In genomic region chr22:21734540-21735197, GRCh38 we compare ENCODE assay signal across 8 cellular contexts. TPM values are rescaled to one million over a fixed set of nuclear protein-coding genes. Genes with fewer than 3 reads are reported as not detected.
A peak's percentile ranks its signal among the peaks of the same experiment; 100 is the strongest.
DNase-seq lines count a peak whose midpoint lies in the region; ATAC-seq lines count a peak whose summit lies in the region.

No MANE protein-coding gene starts in this region.

- peak overlapping the region; percentile 73 for H3K4me3 ChIP-seq in GM08714 (ENCODE audit: low read length)

- H3K4me1 Mint-ChIP-seq in naive thymus-derived CD8-positive, alpha-beta T cell, result peaks cover 6 to 40% (median 17%) of the 10 kb centered on the region in 4 donors

- H3K36me3 Mint-ChIP-seq in naive thymus-derived CD8-positive, alpha-beta T cell, result peaks cover 0 to 1% (median 0%) of the 10 kb centered on the region in 3 donors

- H3K27ac ChIP-seq in cingulate gyrus (ENCODE audit: low read depth, low read length), result peak overlapping the region; percentile 39

- H3K9me3 Mint-ChIP-seq in naive thymus-derived CD8-positive, alpha-beta T cell, result no peaks in the 10 kb centered on the region

- ATAC-seq in naive thymus-derived CD8-positive, alpha-beta T cell, result no peak
- no peak for ATAC-seq in GM18858 (IDR thresholded peaks at IDR 0.05; ENCODE audit: unreplicated experiment)

- no peaks in the 10 kb centered on the region for H3K27me3 Mint-ChIP-seq in naive thymus-derived CD8-positive, alpha-beta T cell

- peak overlapping the region; percentile 59 to 94 (median 86) for H3K27ac Mint-ChIP-seq in naive thymus-derived CD8-positive, alpha-beta T cell

- H3K4me3 Mint-ChIP-seq in naive thymus-derived CD8-positive, alpha-beta T cell, result peak overlapping the region; percentile 86 to 92 (median 91)

- peak; percentile 9 for DNase-seq in NCI-H2227 treated with DMSO at 0.1 percent for 48 hours (lab: John Stamatoyannopoulos, UW)
- peak in 4 of 10 donors; percentile 6 to 18 (median 14) for DNase-seq in naive thymus-derived CD8-positive, alpha-beta T cell
- no peak for DNase-seq in occipital lobe (lab: John Stamatoyannopoulos, UW)
- no peak for DNase-seq in activated CD4-positive, CD25-positive, alpha-beta regulatory T cell (lab: John Stamatoyannopoulos, UW)
- no peak for DNase-seq in effector CD4-positive, alpha-beta T cell

- POLR2A ChIA-PET in naive thymus-derived CD8-positive, alpha-beta T cell (lab: Charles Lee), result interaction anchor here (1.4 to 2.2 kb wide), 2 partner anchors 27 to 106 kb away, joined by 4 to 9 read pairs; no protein-coding TSS in a partner anchor

RNA-seq across cellular contexts. Expression of gene YPEL1, which starts 0.9 kb away (rescaled TPM):
- total RNA-seq in naive thymus-derived CD8-positive, alpha-beta T cell, result 1 to 10 TPM; 5.3 to 6.7 TPM
- 10 to 100 TPM in 1 of 3 donors, 1 to 10 TPM in 2; 1.8 to 15.3 (median 3.3) TPM for polyA plus RNA-seq in naive thymus-derived CD8-positive, alpha-beta T cell
- 99.2 TPM for total RNA-seq in occipital lobe

Comparison
In these comparisons a context has a peak if more than half of its experiments do, and no peak if none do; other contexts are left out.
1. RNA of gene YPEL1, which starts 0.9 kb away (total RNA-seq): 99.2 TPM in occipital lobe (single experiment); 5.3 to 6.7 TPM in naive thymus-derived CD8-positive, alpha-beta T cell; every median in the first group is over 10 times any median in the second.